Comparison of ENCODE assay signal across 1 cellular context in the genomic region with DNA sequence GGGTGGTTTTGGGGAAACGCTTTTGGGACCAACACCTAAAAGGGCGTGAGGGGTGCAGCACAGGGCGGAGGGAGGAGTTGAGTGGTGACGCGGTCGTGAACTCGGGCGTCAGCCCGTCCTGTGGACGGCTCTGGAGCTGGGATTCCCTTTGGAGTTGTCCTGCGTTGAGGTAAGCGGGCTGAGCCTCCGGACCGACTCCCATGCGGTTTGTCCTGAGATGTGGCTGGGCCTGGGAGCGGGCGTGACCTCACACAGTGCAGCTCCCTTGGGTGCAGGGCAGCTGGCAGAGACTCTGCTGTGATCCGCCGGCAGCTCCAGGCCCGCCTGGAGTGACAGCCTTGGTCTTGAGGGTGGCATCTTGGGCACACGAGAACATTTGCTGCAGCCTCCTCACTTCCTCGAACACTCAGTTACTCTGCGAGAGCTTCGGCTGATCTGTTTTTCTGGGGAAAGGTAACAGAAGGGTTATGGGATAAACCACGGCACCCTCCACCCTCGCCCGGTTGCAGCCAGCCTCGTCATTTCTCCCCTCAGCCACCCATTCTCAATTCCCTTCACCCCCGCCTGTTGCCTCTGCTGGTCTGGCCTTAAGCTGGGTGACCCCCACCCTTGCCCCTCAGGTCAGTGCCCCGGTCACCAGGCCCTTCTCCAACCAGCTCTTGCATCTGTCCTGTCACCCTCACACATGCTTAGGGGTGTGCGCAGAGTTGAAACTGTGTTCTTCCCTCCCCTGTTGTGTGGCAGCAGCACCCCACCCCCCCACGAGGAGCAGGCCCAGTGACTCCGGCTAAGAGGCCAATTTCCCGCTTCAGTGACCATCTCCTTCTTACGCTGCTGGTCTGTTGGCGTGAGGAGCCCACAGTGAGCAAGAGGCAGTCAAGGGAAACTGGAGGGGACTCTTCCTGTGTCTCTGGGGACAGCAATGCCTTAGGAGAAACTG.
TF ChIP-seq lines count a peak whose summit lies in the region.

No MANE protein-coding gene starts in this region.

TF ChIP-seq in IMR-90, 13 proteins besides CTCF, POLR2A, EP300 and RAD21 (continued from another document):
- TF ChIP-seq, protein P1, sequence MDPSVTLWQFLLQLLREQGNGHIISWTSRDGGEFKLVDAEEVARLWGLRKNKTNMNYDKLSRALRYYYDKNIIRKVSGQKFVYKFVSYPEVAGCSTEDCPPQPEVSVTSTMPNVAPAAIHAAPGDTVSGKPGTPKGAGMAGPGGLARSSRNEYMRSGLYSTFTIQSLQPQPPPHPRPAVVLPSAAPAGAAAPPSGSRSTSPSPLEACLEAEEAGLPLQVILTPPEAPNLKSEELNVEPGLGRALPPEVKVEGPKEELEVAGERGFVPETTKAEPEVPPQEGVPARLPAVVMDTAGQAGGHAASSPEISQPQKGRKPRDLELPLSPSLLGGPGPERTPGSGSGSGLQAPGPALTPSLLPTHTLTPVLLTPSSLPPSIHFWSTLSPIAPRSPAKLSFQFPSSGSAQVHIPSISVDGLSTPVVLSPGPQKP (IDR thresholded peaks at IDR 0.05; ENCODE audit: borderline replicate concordance, low read depth, low read length): no peak
- TF ChIP-seq MXI1 (IDR thresholded peaks at IDR 0.05; ENCODE audit: borderline replicate concordance, low read depth, low read length) (no peak), USF2 (IDR thresholded peaks at IDR 0.05; ENCODE audit: low read depth, low read length) (no peak)
